ENCODE assay signal across 9 cellular contexts in genomic region chr14:24036963-24037657, GRCh38. TPM values are rescaled to one million over a fixed set of nuclear protein-coding genes. Genes with fewer than 3 reads are reported as not detected.
DNase-seq lines count a peak whose midpoint lies in the region; ATAC-seq, FAIRE-seq and TF ChIP-seq lines count a peak whose summit lies in the region.
"Not testable (repeated sequence)": the region's sequence is repeated elsewhere in the genome, so short reads cannot be mapped to it uniquely, and the experiment has no call there.
"Had no signal": no experiment of that assay in that cellular context is flagged by ENCODE, and none has a peak within 500 bp of the region (broad histone marks: within the 10 kb centered on the region; RNA-seq: fewer than 3 reads in every experiment).

No MANE protein-coding gene starts in this region.

- TF ChIP-seq CTCF in AG10803 (conservative IDR thresholded peaks at IDR 0.05; ENCODE audit: low read length); astrocyte of the cerebellum (IDR thresholded peaks at IDR 0.05; ENCODE audit: low read depth, low read length, missing control alignments); fibroblast of the aortic adventitia (IDR thresholded peaks at IDR 0.05; ENCODE audit: insufficient read depth, low read length): not testable (repeated sequence)

- not testable (repeated sequence) for H3K9me3 ChIP-seq in mucosa of stomach (ENCODE audit: control insufficient read depth, low read length); small intestine (ENCODE audit: control insufficient read depth, low read depth)

- H3K27me3 ChIP-seq in mucosa of stomach (ENCODE audit: control insufficient read depth, insufficient read depth, low read length); small intestine (ENCODE audit: control insufficient read depth in 2 of 2, insufficient read depth in 2 of 2, low read length in 2 of 2): not testable (repeated sequence)

- not testable (repeated sequence) for H3K36me3 Mint-ChIP-seq in T-helper 1 cell treated with Interleukin-12 subunit alpha and Interleukin-12 subunit beta and Interleukin-4 antibody, amounts not matched to agents 30 μg/mL and 1 μg/mL, for 36 hours (ENCODE audit: low read depth)

- peak overlapping the region; percentile 89 to 95 for H3K27ac ChIP-seq in small intestine (ENCODE audit: low read depth in 1 of 2, low read length in 1 of 2)

- peak overlapping the region; percentile 94 for H3K4me3 Mint-ChIP-seq in T-helper 1 cell treated with Interleukin-12 subunit alpha and Interleukin-12 subunit beta and Interleukin-4 antibody, amounts not matched to agents 30 μg/mL and 1 μg/mL, for 36 hours

- ATAC-seq in GM19395 (IDR thresholded peaks at IDR 0.05; ENCODE audit: unreplicated experiment) (peak; percentile 26), HG03439 (IDR thresholded peaks at IDR 0.05; ENCODE audit: unreplicated experiment) (peak; percentile 22)

- in situ Hi-C loops in astrocyte of the cerebellum (cut with HindIII; ENCODE audit: low sequenced_read_pairs) = not testable (repeated sequence)

- H3K27ac Mint-ChIP-seq in T-helper 1 cell treated with Interleukin-12 subunit alpha and Interleukin-12 subunit beta and Interleukin-4 antibody, amounts not matched to agents 30 μg/mL and 1 μg/mL, for 36 hours = peak overlapping the region; percentile 85

- H3K4me1 ChIP-seq in mucosa of stomach (ENCODE audit: control insufficient read depth, insufficient read depth, low read length); small intestine (ENCODE audit: control insufficient read depth in 2 of 2, insufficient read depth in 1 of 2, low read depth in 1 of 2, low read length in 1 of 2): not testable (repeated sequence)

- peaks cover 16% of the 10 kb centered on the region for H3K9me3 Mint-ChIP-seq in T-helper 1 cell treated with Interleukin-12 subunit alpha and Interleukin-12 subunit beta and Interleukin-4 antibody, amounts not matched to agents 30 μg/mL and 1 μg/mL, for 36 hours

- DNase-seq in AG10803 (ENCODE audit: low read depth); astrocyte of the cerebellum (ENCODE audit: low read depth); fibroblast of the aortic adventitia (ENCODE audit: low read depth); small intestine: not testable (repeated sequence)

- not testable (repeated sequence) for H3K36me3 ChIP-seq in mucosa of stomach (ENCODE audit: control insufficient read depth, insufficient read depth, low read length); small intestine (ENCODE audit: control insufficient read depth in 2 of 2, insufficient read depth in 2 of 2, low read length in 2 of 2)

- peaks cover 16% of the 10 kb centered on the region for H3K4me1 Mint-ChIP-seq in T-helper 1 cell treated with Interleukin-12 subunit alpha and Interleukin-12 subunit beta and Interleukin-4 antibody, amounts not matched to agents 30 μg/mL and 1 μg/mL, for 36 hours (ENCODE audit: low read depth)

- not testable (repeated sequence) for FAIRE-seq in small intestine (lab: Jason Lieb, UNC)

- peak overlapping the region; percentile 90 for H3K9ac ChIP-seq in mucosa of stomach (ENCODE audit: low read length)

- WGBS in small intestine, 3 donors = 29 to 40% (median 32%) methylated on average over 10 of the region's 10 CpGs

- H3K4me3 ChIP-seq in AG10803 (ENCODE audit: low read length) = peak overlapping the region; percentile 69
- peak overlapping the region; percentile 48 for H3K4me3 ChIP-seq in astrocyte of the cerebellum (ENCODE audit: low read depth, low read length)
- peak overlapping the region; percentile 69 for H3K4me3 ChIP-seq in fibroblast of the aortic adventitia (ENCODE audit: low read depth, low read length)
- H3K4me3 ChIP-seq in mucosa of stomach (ENCODE audit: low read length) = peak overlapping the region; percentile 79
- peak overlapping the region in 1 of 2 donors; percentile 60 for H3K4me3 ChIP-seq in small intestine (ENCODE audit: low read depth in 1 of 2, low read length in 2 of 2)

- H3K27me3 Mint-ChIP-seq in T-helper 1 cell treated with Interleukin-12 subunit alpha and Interleukin-12 subunit beta and Interleukin-4 antibody, amounts not matched to agents 30 μg/mL and 1 μg/mL, for 36 hours (ENCODE audit: low read depth) = not testable (repeated sequence)

RNA-seq across cellular contexts. Expression of gene CARMIL3, which starts 14.7 kb away (rescaled TPM):
- total RNA-seq in fibroblast of the aortic adventitia (ENCODE audit: low replicate concordance) = not detected in 2 replicates
- polyA plus RNA-seq in small intestine = 1 to 10 TPM in 2 of 3 donors, under 1 TPM in 1; 0.81 to 1.4 (median 1.3) TPM

RNA-seq across cellular contexts. Expression of gene CPNE6, which starts 34.3 kb away (rescaled TPM):
- total RNA-seq in fibroblast of the aortic adventitia (ENCODE audit: low replicate concordance) = not detected in 2 replicates
- polyA plus RNA-seq in small intestine = 10 to 100 TPM in 1 of 3 donors, 1 to 10 TPM in 2; 3.3 to 10.7 (median 5.1) TPM
- total RNA-seq: T-helper 1 cell treated with Interleukin-12 subunit alpha and Interleukin-12 subunit beta and Interleukin-4 antibody, amounts not matched to agents 30 ng/mL and 1 ng/mL, for 36 hours had no signal

RNA-seq across cellular contexts. Expression of gene DHRS4L2, which starts 48.4 kb away (rescaled TPM):
- 5.5 and 8.3 TPM in 2 replicates for total RNA-seq in fibroblast of the aortic adventitia (ENCODE audit: low replicate concordance)
- 100 to 1,000 TPM; 105 to 162 (median 109) TPM for polyA plus RNA-seq in small intestine

RNA-seq across cellular contexts. Expression of gene PCK2, which starts 57.0 kb away (rescaled TPM):
- total RNA-seq in fibroblast of the aortic adventitia (ENCODE audit: low replicate concordance) = 20.1 and 36.5 TPM in 2 replicates
- polyA plus RNA-seq in small intestine = 100 to 1,000 TPM; 227 to 870 (median 380) TPM
